8 cellular contexts compared by ENCODE assay signal in the genomic region with DNA sequence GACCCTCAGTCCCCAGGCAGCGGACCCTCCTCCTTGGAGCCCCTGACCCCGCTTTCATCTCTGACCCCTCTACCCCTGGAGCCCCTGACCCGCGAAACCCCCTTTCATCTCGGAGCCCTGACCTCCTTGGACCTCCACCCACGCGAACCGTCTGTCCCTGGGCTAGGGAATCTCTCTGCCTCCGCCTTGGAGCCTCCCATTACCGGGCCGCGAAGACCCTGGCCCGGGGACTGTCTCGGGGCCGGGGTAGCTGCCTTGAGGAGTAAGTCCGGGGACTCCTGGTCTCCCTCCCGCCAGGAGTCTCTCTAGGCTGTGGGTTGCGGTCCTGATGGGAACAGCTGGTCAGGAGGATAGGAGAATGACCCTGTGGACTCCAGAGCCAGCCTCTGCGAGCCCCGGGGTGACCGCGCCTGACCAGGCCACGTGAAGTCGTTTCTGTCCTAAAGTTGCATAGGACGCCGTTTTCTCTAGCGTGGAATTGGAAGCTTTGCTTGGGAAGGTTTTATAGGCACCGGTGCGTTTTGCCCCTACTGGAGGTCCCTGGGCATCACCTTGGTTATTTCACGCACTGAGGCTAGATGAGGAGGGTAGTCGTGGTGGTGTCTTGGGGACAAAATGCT. TPM values are rescaled to one million over a fixed set of nuclear protein-coding genes. Genes with fewer than 3 reads are reported as not detected.
DNase-seq lines count a peak whose midpoint lies in the region; ATAC-seq and TF ChIP-seq lines count a peak whose summit lies in the region.

No MANE protein-coding gene starts in this region.

- TF ChIP-seq CTCF in AG10803 (conservative IDR thresholded peaks at IDR 0.05; ENCODE audit: low read length) (no peak; the same call in 1 of the 2 replicates), testis (IDR thresholded peaks at IDR 0.05) (no peak)

- CTCF ChIA-PET in HEK293T (lab: Yijun Ruan, JAX) = interaction anchor here (0.6 kb wide), 1 partner anchor 180 kb away, joined by 3 read pairs; no protein-coding TSS in a partner anchor

- H3K27me3 ChIP-seq in testis = no peaks in the 10 kb centered on the region

- no peak for TF ChIP-seq POLR2A in testis (IDR thresholded peaks at IDR 0.05)

- no peaks in the 10 kb centered on the region for H3K9me3 Mint-ChIP-seq in activated naive CD8-positive, alpha-beta T cell treated with anti-CD3 and anti-CD28 coated beads, Interleukin-2, amount 10 ng/mL, durations not matched to agents 7 days and 5 days

- ATAC-seq in activated naive CD8-positive, alpha-beta T cell treated with anti-CD3 and anti-CD28 coated beads, Interleukin-2, amount 10 ng/mL, durations not matched to agents 7 days and 5 days (ENCODE audit: low read depth) = no peak
- ATAC-seq in GM21360 (IDR thresholded peaks at IDR 0.05; ENCODE audit: unreplicated experiment) (no peak), HG02884 (IDR thresholded peaks at IDR 0.05; ENCODE audit: unreplicated experiment) (no peak)

- H3K4me1 ChIP-seq in testis = peaks cover 15% of the 10 kb centered on the region

- H3K36me3 ChIP-seq in testis (ENCODE audit: low read depth, missing control alignments) = no peaks in the 10 kb centered on the region

- peak overlapping the region; percentile 95 for H3K27ac Mint-ChIP-seq in activated naive CD8-positive, alpha-beta T cell treated with anti-CD3 and anti-CD28 coated beads, Interleukin-2, amount 10 ng/mL, durations not matched to agents 7 days and 5 days

- H3K4me3 Mint-ChIP-seq in activated naive CD8-positive, alpha-beta T cell treated with anti-CD3 and anti-CD28 coated beads, Interleukin-2, amount 10 ng/mL, durations not matched to agents 7 days and 5 days = peak overlapping the region; percentile 94

- peaks cover 3% of the 10 kb centered on the region for H3K36me3 Mint-ChIP-seq in activated naive CD8-positive, alpha-beta T cell treated with anti-CD3 and anti-CD28 coated beads, Interleukin-2, amount 10 ng/mL, durations not matched to agents 7 days and 5 days

- peaks cover 35% of the 10 kb centered on the region for H3K4me1 Mint-ChIP-seq in activated naive CD8-positive, alpha-beta T cell treated with anti-CD3 and anti-CD28 coated beads, Interleukin-2, amount 10 ng/mL, durations not matched to agents 7 days and 5 days

- intact Hi-C loops in testis (cut with DNase I; ENCODE audit: low total_unique reads) = no loop called here

- peak overlapping the region; percentile 35 to 99 for H3K27ac ChIP-seq in testis

- H3K4me3 ChIP-seq in AG10803 (ENCODE audit: low read length) (peak overlapping the region; percentile 62), testis (peak overlapping the region; percentile 79)

- H3K27me3 Mint-ChIP-seq in activated naive CD8-positive, alpha-beta T cell treated with anti-CD3 and anti-CD28 coated beads, Interleukin-2, amount 10 ng/mL, durations not matched to agents 7 days and 5 days = peaks cover 6% of the 10 kb centered on the region

- 11 to 13% methylated on average over 25 to 31 of the region's 31 CpGs for WGBS in testis, 2 donors

- POLR2A ChIA-PET in HEK293T (lab: Yijun Ruan, JAX) = interaction anchor here (1.2 to 1.5 kb wide), 2 partner anchors 53 to 127 kb away, joined by 3 read pairs; no protein-coding TSS in a partner anchor
- POLR2A ChIA-PET in activated naive CD8-positive, alpha-beta T cell treated with anti-CD3 and anti-CD28 coated beads, Interleukin-2, amount 10 ng/mL, durations not matched to agents 7 days and 5 days (lab: Charles Lee) = interaction anchor here (0.6 to 2.5 kb wide), 5 partner anchors 16 to 194 kb away, joined by 4 to 23 read pairs (median 8); a partner anchor contains a TSS

- H3K9me3 ChIP-seq in testis = no peaks in the 10 kb centered on the region

- no peak for DNase-seq in AG10803 (ENCODE audit: low read depth)
- DNase-seq in HEK293T (ENCODE audit: extremely low spot score) = peak; percentile 41
- DNase-seq in activated naive CD8-positive, alpha-beta T cell treated with anti-CD3 and anti-CD28 coated beads, Interleukin-2, amount 10 ng/mL, durations not matched to agents 7 days and 5 days = no peak
- DNase-seq in kidney tubule cell (ENCODE audit: low spot score) = peak; percentile 49
- DNase-seq in testis = peak; percentile 34
- DNase-seq in hippocampal formation (lab: John Stamatoyannopoulos, UW) = no peak

TF ChIP-seq in HEK293T, 16 proteins besides CTCF, POLR2A, EP300 and RAD21:
- TF ChIP-seq L3MBTL2 (conservative IDR thresholded peaks at IDR 0.05) (0 out of 2 replicates have a peak, but pooled peaks have one; percentile 11), SP1 (IDR thresholded peaks at IDR 0.05) (no peak), CTBP1 (IDR thresholded peaks at IDR 0.05; ENCODE audit: borderline replicate concordance) (no peak), FOXA1 (IDR thresholded peaks at IDR 0.05) (no peak), ZNF384 (IDR thresholded peaks at IDR 0.05) (no peak)

RNA-seq across cellular contexts. Expression of a gene that starts 0.8 kb away (rescaled TPM):
- 10 to 100 TPM; 44.5 to 52.3 TPM for total RNA-seq in activated naive CD8-positive, alpha-beta T cell treated with anti-CD3 and anti-CD28 coated beads, Interleukin-2, amount 10 ng/mL, durations not matched to agents 7 days and 5 days
- total RNA-seq in testis = 10 to 100 TPM; 87.6 to 98.8 TPM
- polyA plus RNA-seq in testis (ENCODE audit: insufficient read depth, low read depth, low replicate concordance) = 78.0 TPM

Comparison
In these comparisons a context has a peak if more than half of its experiments do, and no peak if none do; other contexts are left out.
1. DNase-seq: peak in HEK293T (single experiment), kidney tubule cell (single experiment) and testis (single experiment); none in AG10803 (single experiment), activated naive CD8-positive, alpha-beta T cell treated with anti-CD3 and anti-CD28 coated beads, Interleukin-2, amount 10 ng/mL, durations not matched to agents 7 days and 5 days (single experiment) and hippocampal formation (0 of 2).